In the genomic region with DNA sequence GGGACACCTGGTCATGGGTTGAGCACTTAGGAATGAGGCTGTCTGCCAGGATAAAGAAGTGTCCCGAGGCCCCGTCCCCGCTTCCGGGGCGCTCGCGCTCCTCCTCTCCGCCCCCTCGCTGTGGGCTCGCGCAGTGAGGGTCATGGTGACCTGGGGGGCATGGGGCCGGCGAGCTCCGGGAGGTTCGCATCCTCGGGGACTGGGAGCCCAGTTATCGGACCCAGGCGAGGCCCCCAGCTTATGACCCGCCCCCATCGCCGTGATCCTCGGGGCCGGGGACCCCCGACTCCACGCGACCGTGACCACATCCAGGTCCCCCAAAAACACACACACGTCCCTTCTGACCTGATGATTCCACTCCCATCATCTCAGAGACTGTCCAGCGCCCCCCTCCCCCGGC, we compare ENCODE assay signal across 24 cellular contexts. TPM values are rescaled to one million over a fixed set of nuclear protein-coding genes. Genes with fewer than 3 reads are reported as not detected.
"Had no signal": no experiment of that assay in that cellular context is flagged by ENCODE, and none has a peak within 500 bp of the region (broad histone marks: within the 10 kb centered on the region; RNA-seq: fewer than 3 reads in every experiment).

No MANE protein-coding gene starts in this region.

- H3K27me3 ChIP-seq: neural progenitor cell, neutrophil, ovary, right lobe of liver, sigmoid colon, stomach, thyroid gland, tibial nerve, upper lobe of left lung, vagina had no signal

- H3K9ac ChIP-seq: neural progenitor cell, parathyroid adenoma had no signal

- H3K36me3 ChIP-seq: neural progenitor cell, neutrophil, ovary, right lobe of liver, sigmoid colon, stomach, thoracic aorta, thyroid gland, tibial nerve, upper lobe of left lung, vagina had no signal

- H3K4me3 ChIP-seq: neural progenitor cell, ovary, psoas muscle, right lobe of liver, sigmoid colon, stomach, thoracic aorta, thyroid gland, tibial nerve, upper lobe of left lung, vagina had no signal

- FAIRE-seq: small intestine, urothelium cell line had no signal

- DNase-seq: naive thymus-derived CD4-positive, alpha-beta T cell; natural killer cell; nucleus accumbens; ovary; psoas muscle; right lobe of liver; sigmoid colon; small intestine; stimulated activated CD4-positive, alpha-beta T cell treated with anti-CD3 and anti-CD28 coated beads, Interleukin-12 subunit alpha, Interleukin-12 subunit beta, amount 100 ng/mL, for 4 hours; stimulated activated CD4-positive, alpha-beta T cell treated with anti-CD3 and anti-CD28 coated beads, Interleukin-1b, Interleukin-23, amount 100 ng/mL, for 48 hours; stimulated activated CD4-positive, alpha-beta T cell treated with anti-CD3 and anti-CD28 coated beads, Interleukin-4, amount 100 ng/mL, for 1 hour; stimulated activated naive B cell treated with anti-CD40 and anti-IgM and Interleukin-4, amounts not matched to agents 10 μg/mL and 1 μg/mL and 100 μg/mL, for 72 hours; stimulated activated naive CD4-positive, alpha-beta T cell treated with Interleukin-2 at 50 U/mL for 16 hours; stomach; thyroid gland; trophoblast cell had no signal

- H3K4me1 ChIP-seq: neural progenitor cell, parathyroid adenoma, psoas muscle, right lobe of liver, sigmoid colon, stomach, thyroid gland, tibial nerve, upper lobe of left lung, vagina had no signal

- H3K9me3 ChIP-seq: neutrophil, ovary, psoas muscle, right lobe of liver, sigmoid colon, stomach, thoracic aorta, thyroid gland, tibial nerve, upper lobe of left lung, vagina had no signal

- H3K27ac ChIP-seq: neural progenitor cell, neutrophil, ovary, parathyroid adenoma, psoas muscle, right lobe of liver, sigmoid colon, stomach, thoracic aorta, thyroid gland, tibial nerve, upper lobe of left lung, vagina had no signal

RNA-seq across cellular contexts. Expression of a gene that starts 35.3 kb away (rescaled TPM):
- total RNA-seq: naive thymus-derived CD4-positive, alpha-beta T cell had no signal
- polyA plus RNA-seq: naive thymus-derived CD4-positive, alpha-beta T cell had no signal
